In the genomic region with DNA sequence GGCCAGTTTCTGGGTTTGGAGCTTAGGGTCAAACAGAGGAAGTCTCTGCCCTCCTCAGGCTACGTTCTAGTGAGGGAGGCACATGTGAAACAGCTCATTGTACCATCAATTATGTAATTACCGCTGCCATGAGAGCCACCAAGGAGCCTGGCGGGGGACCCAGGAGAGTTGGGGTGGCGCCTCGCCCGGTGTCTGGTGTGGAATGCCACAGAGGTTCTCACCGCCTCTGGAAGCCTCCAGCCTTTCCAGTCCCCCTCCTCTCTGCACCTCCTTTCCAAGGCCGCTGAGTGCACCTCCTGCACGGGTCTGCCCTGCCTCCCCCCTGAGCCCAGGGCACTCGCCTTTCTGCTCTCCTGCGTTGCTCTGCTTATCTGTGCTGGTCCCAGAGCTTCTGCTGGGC, we compare ENCODE assay signal across 13 cellular contexts. TPM values are rescaled to one million over a fixed set of nuclear protein-coding genes. Genes with fewer than 3 reads are reported as not detected.
DNase-seq lines count a peak whose midpoint lies in the region; ATAC-seq, FAIRE-seq and TF ChIP-seq lines count a peak whose summit lies in the region.
"Had no signal": no experiment of that assay in that cellular context is flagged by ENCODE, and none has a peak within 500 bp of the region (broad histone marks: within the 10 kb centered on the region; RNA-seq: fewer than 3 reads in every experiment).

No MANE protein-coding gene starts in this region.

- H3K27me3 ChIP-seq in heart right ventricle: peaks cover 0 to 32% (median 0%) of the 10 kb centered on the region in 7 donors
- H3K27me3 ChIP-seq in Panc1 (ENCODE audit: control insufficient read depth, insufficient read depth, low read length): no peaks in the 10 kb centered on the region
- peaks cover 0 to 6% of the 10 kb centered on the region in 2 experiments for H3K27me3 ChIP-seq in mesenchymal stem cell (ENCODE audit: control insufficient read depth in 1 of 2, insufficient read depth in 1 of 2, low read length in 2 of 2)
- no peaks in the 10 kb centered on the region for H3K27me3 ChIP-seq in thyroid gland

- H3K4me1 ChIP-seq in heart right ventricle: peaks cover 36 to 79% (median 57%) of the 10 kb centered on the region in 9 donors
- H3K4me1 ChIP-seq in Panc1 (ENCODE audit: control insufficient read depth, insufficient read depth, low read length): peaks cover 67% of the 10 kb centered on the region
- peaks cover 55% of the 10 kb centered on the region for H3K4me1 ChIP-seq in mesenchymal stem cell (ENCODE audit: control insufficient read depth, insufficient read depth, low read depth, low read length)
- peaks cover 55 to 71% of the 10 kb centered on the region in 2 donors for H3K4me1 ChIP-seq in thyroid gland

- H2BK120ac ChIP-seq in mesenchymal stem cell (ENCODE audit: low read depth, low read length): no peak overlapping the region

- in situ Hi-C loops in Panc1 (cut with HindIII; ENCODE audit: low pct_unique_long_range_greater_than_20kb, low sequenced_read_pairs): no loop called here

- no peak for ATAC-seq in heart right ventricle
- ATAC-seq in Right ventricle myocardium superior (ENCODE audit: poor library complexity): no peak
- no peak for ATAC-seq in Panc1

- intact Hi-C loops in heart right ventricle (cut with DNase I) (no loop called here), Right ventricle myocardium superior (cut with DNase I) (no loop called here), Panc1 (cut with micrococcal nuclease; ENCODE audit: unreplicated experiment) (loop anchor here (10.0 kb wide), 1 partner anchor 101 kb away; a partner anchor contains a TSS), thyroid gland (cut with DNase I) (no loop called here)
- intact Hi-C loops in activated T-helper 1 cell treated with anti-CD3 and anti-CD28 coated beads, Interleukin-12 subunit alpha, Interleukin-12 subunit beta, Interleukin-2, Interleukin-4 antibody, amounts not matched to agents 30 ng/mL and 10 ng/mL and 1 ng/mL, durations not matched to agents 14 hours and 24 hours and 36 hours (cut with micrococcal nuclease): no loop called here

- H3K4ac ChIP-seq in mesenchymal stem cell (ENCODE audit: low read depth in 1 of 2, low read length in 2 of 2): no peak overlapping the region

- H3K14ac ChIP-seq in mesenchymal stem cell (ENCODE audit: low read length in 2 of 2): peak overlapping the region in 1 of 2 experiments; percentile 93

- H3K27ac Mint-ChIP-seq in activated T-helper 1 cell treated with anti-CD3 and anti-CD28 coated beads, Interleukin-12 subunit alpha, Interleukin-12 subunit beta, Interleukin-2, Interleukin-4 antibody, amounts not matched to agents 30 ng/mL and 10 ng/mL and 1 ng/mL, durations not matched to agents 14 hours and 24 hours and 36 hours: no peak overlapping the region

- H3K27ac ChIP-seq in heart right ventricle (peak overlapping the region in 6 of 10 donors; percentile 89 to 97 (median 94)), Panc1 (ENCODE audit: low read length) (peak overlapping the region; percentile 59), mesenchymal stem cell (ENCODE audit: low read length, poor library complexity, severe bottlenecking) (no peak overlapping the region), thyroid gland (peak overlapping the region; percentile 88 to 97 (median 96))

- H3K27me3 Mint-ChIP-seq in activated T-helper 1 cell treated with anti-CD3 and anti-CD28 coated beads, Interleukin-12 subunit alpha, Interleukin-12 subunit beta, Interleukin-2, Interleukin-4 antibody, amounts not matched to agents 30 ng/mL and 10 ng/mL and 1 ng/mL, durations not matched to agents 14 hours and 24 hours and 36 hours (ENCODE audit: insufficient read depth): peaks cover 9% of the 10 kb centered on the region

- H2AK5ac ChIP-seq in mesenchymal stem cell (ENCODE audit: low read length, severe bottlenecking): no peak overlapping the region

- H2AFZ ChIP-seq in mesenchymal stem cell (ENCODE audit: low read depth, low read length): no peak overlapping the region

- TF ChIP-seq CTCF in heart right ventricle (IDR thresholded peaks at IDR 0.05): no peak
- TF ChIP-seq CTCF in Panc1 (IDR thresholded peaks at IDR 0.05): no peak
- TF ChIP-seq CTCF in thyroid gland (IDR thresholded peaks at IDR 0.05): no peak

- peaks cover 57% of the 10 kb centered on the region for H3K79me1 ChIP-seq in mesenchymal stem cell (replicated peaks; ENCODE audit: low read length, poor library complexity, severe bottlenecking)

- H3K4me3 ChIP-seq in heart right ventricle: no peak overlapping the region
- H3K4me3 ChIP-seq in Panc1 (ENCODE audit: low read depth in 2 of 2, low read length in 2 of 2): no peak overlapping the region
- H3K4me3 ChIP-seq in mesenchymal stem cell (ENCODE audit: insufficient read depth in 1 of 2, low read depth in 1 of 2, low read length in 2 of 2): no peak overlapping the region
- H3K4me3 ChIP-seq in thyroid gland (replicated peaks in 1 of 3): no peak overlapping the region

- H3K36me3 Mint-ChIP-seq in activated T-helper 1 cell treated with anti-CD3 and anti-CD28 coated beads, Interleukin-12 subunit alpha, Interleukin-12 subunit beta, Interleukin-2, Interleukin-4 antibody, amounts not matched to agents 30 ng/mL and 10 ng/mL and 1 ng/mL, durations not matched to agents 14 hours and 24 hours and 36 hours (ENCODE audit: low read depth): no peaks in the 10 kb centered on the region

- 56 to 61% methylated on average over 11 of the region's 11 CpGs for WGBS in heart right ventricle, 2 donors
- 72% methylated on average over 11 of the region's 11 CpGs for WGBS in mesenchymal stem cell
- WGBS in thyroid gland, 2 donors: 31 to 32% methylated on average over 7 to 11 of the region's 11 CpGs

- no peak for FAIRE-seq in GM12892 (lab: Jason Lieb, UNC)
- FAIRE-seq: colon had no signal

- H3K23ac ChIP-seq in mesenchymal stem cell (ENCODE audit: low read length in 2 of 2): peak overlapping the region in 1 of 2 experiments; percentile 70

- H3K18ac ChIP-seq in mesenchymal stem cell (ENCODE audit: low read depth in 1 of 2, low read length in 2 of 2): peak overlapping the region in 1 of 2 experiments; percentile 37

- DNase-seq in heart right ventricle: no peak
- DNase-seq in Right ventricle myocardium superior: no peak
- DNase-seq in Panc1 (ENCODE audit: low read depth, low spot score): no peak
- DNase-seq in mesenchymal stem cell: no peak
- DNase-seq in thyroid gland: peak; percentile 54 to 70
- no peak for DNase-seq in activated T-helper 1 cell treated with anti-CD3 and anti-CD28 coated beads, Interleukin-12 subunit alpha, Interleukin-12 subunit beta, Interleukin-2, Interleukin-4 antibody, amounts not matched to agents 30 ng/mL and 10 ng/mL and 1 ng/mL, durations not matched to agents 14 hours and 24 hours and 36 hours (ENCODE audit: low spot score)
- DNase-seq in GM12892 (ENCODE audit: insufficient read length): no peak
- DNase-seq in AG08395 (ENCODE audit: low spot score): no peak
- DNase-seq: activated gamma-delta T cell; MV-4-11; NCI-H526; stimulated activated CD8-positive, alpha-beta memory T cell treated with anti-CD3 and anti-CD28 coated beads, Interleukin-4, amount 100 ng/mL, for 48 hours had no signal

- POLR2A ChIA-PET in Panc1 (lab: Charles Lee): no interaction called here

- TF ChIP-seq POLR2A in thyroid gland (IDR thresholded peaks at IDR 0.05) (no peak), GM12892 (IDR thresholded peaks at IDR 0.05; ENCODE audit: low read depth, low read length) (no peak)

- H2BK15ac ChIP-seq in mesenchymal stem cell (ENCODE audit: low read depth, poor library complexity, severe bottlenecking): no peak overlapping the region

- H3K36me3 ChIP-seq in heart right ventricle: no peaks in the 10 kb centered on the region
- H3K36me3 ChIP-seq in Panc1 (ENCODE audit: control insufficient read depth, insufficient read depth, low read length): no peaks in the 10 kb centered on the region
- no peaks in the 10 kb centered on the region for H3K36me3 ChIP-seq in mesenchymal stem cell (ENCODE audit: control insufficient read depth in 1 of 2, insufficient read depth in 2 of 2, low read depth in 1 of 2, low read length in 2 of 2)
- H3K36me3 ChIP-seq in thyroid gland: no peaks in the 10 kb centered on the region

- H3K9ac ChIP-seq in mesenchymal stem cell (ENCODE audit: low read length): no peak overlapping the region

- H4K8ac ChIP-seq in mesenchymal stem cell (ENCODE audit: low read length): no peak overlapping the region

- no peak overlapping the region for H3K4me3 Mint-ChIP-seq in activated T-helper 1 cell treated with anti-CD3 and anti-CD28 coated beads, Interleukin-12 subunit alpha, Interleukin-12 subunit beta, Interleukin-2, Interleukin-4 antibody, amounts not matched to agents 30 ng/mL and 10 ng/mL and 1 ng/mL, durations not matched to agents 14 hours and 24 hours and 36 hours

- no peaks in the 10 kb centered on the region for H3K9me3 Mint-ChIP-seq in activated T-helper 1 cell treated with anti-CD3 and anti-CD28 coated beads, Interleukin-12 subunit alpha, Interleukin-12 subunit beta, Interleukin-2, Interleukin-4 antibody, amounts not matched to agents 30 ng/mL and 10 ng/mL and 1 ng/mL, durations not matched to agents 14 hours and 24 hours and 36 hours

- no peak overlapping the region for H2BK12ac ChIP-seq in mesenchymal stem cell (ENCODE audit: low read length in 2 of 2)

- H3K4me2 ChIP-seq in mesenchymal stem cell (ENCODE audit: low read length, poor library complexity, severe bottlenecking): no peak overlapping the region

- H3K4me1 Mint-ChIP-seq in activated T-helper 1 cell treated with anti-CD3 and anti-CD28 coated beads, Interleukin-12 subunit alpha, Interleukin-12 subunit beta, Interleukin-2, Interleukin-4 antibody, amounts not matched to agents 30 ng/mL and 10 ng/mL and 1 ng/mL, durations not matched to agents 14 hours and 24 hours and 36 hours (ENCODE audit: low read depth): no peaks in the 10 kb centered on the region

- BruUV-seq in Panc1 (replicated peaks; lab: Mats Ljungman, UMichigan): no TSS peak

- CTCF ChIA-PET in Panc1 (lab: Charles Lee): no interaction called here

- H2BK5ac ChIP-seq in mesenchymal stem cell (ENCODE audit: low read depth, low read length, poor library complexity, severe bottlenecking): no peak overlapping the region

- peak overlapping the region; percentile 52 for H4K91ac ChIP-seq in mesenchymal stem cell (ENCODE audit: low read length)

- H3K9me3 ChIP-seq in heart right ventricle: no peaks in the 10 kb centered on the region
- H3K9me3 ChIP-seq in Panc1 (ENCODE audit: control insufficient read depth, insufficient read depth, low read depth, low read length): no peaks in the 10 kb centered on the region
- H3K9me3 ChIP-seq in mesenchymal stem cell (ENCODE audit: control insufficient read depth, low read length): no peaks in the 10 kb centered on the region
- no peaks in the 10 kb centered on the region for H3K9me3 ChIP-seq in thyroid gland

RNA-seq across cellular contexts. Expression of a gene that starts 51.4 kb away (rescaled TPM):
- total RNA-seq in heart right ventricle (10 to 100 TPM in 8 of 10 donors, 1 to 10 TPM in 2; 9.0 to 44.1 (median 16.4) TPM), Right ventricle myocardium superior (14.7 TPM), Panc1 (2021; ENCODE audit: unreplicated experiment) (230 TPM), thyroid gland (10 to 100 TPM; 44.6 to 89.4 (median 63.0) TPM)
- 10 to 100 TPM; 49.0 to 61.2 TPM for polyA plus RNA-seq in heart right ventricle
- polyA plus RNA-seq in Panc1 (2012; ENCODE audit: insufficient read length): 434 TPM
- 89.9 TPM for polyA plus RNA-seq in mesenchymal stem cell (2013, experiment 1 of 2)
- 89.1 TPM for polyA plus RNA-seq in mesenchymal stem cell (2013, experiment 2 of 2)
- 167 and 172 TPM in 2 replicates for total RNA-seq in activated T-helper 1 cell treated with anti-CD3 and anti-CD28 coated beads, Interleukin-12 subunit alpha, Interleukin-12 subunit beta, Interleukin-2, Interleukin-4 antibody, amounts not matched to agents 30 ng/mL and 10 ng/mL and 1 ng/mL, durations not matched to agents 14 hours and 24 hours and 36 hours
- 14.3 TPM for polyA plus RNA-seq in GM12892 (2012; ENCODE audit: missing spikeins)

Comparison
In these comparisons a context has a peak if more than half of its experiments do, and no peak if none do; other contexts are left out.
1. DNase-seq: peak in thyroid gland (2 of 2); none in heart right ventricle (0 of 2), Right ventricle myocardium superior (single experiment), Panc1 (single experiment), mesenchymal stem cell (single experiment), activated T-helper 1 cell treated with anti-CD3 and anti-CD28 coated beads, Interleukin-12 subunit alpha, Interleukin-12 subunit beta, Interleukin-2, Interleukin-4 antibody, amounts not matched to agents 30 ng/mL and 10 ng/mL and 1 ng/mL, durations not matched to agents 14 hours and 24 hours and 36 hours (single experiment), GM12892 (single experiment) and AG08395 (single experiment).